In genomic region chr1:230037261-230037660, GRCh38 we compare ENCODE assay signal across 28 cellular contexts. TPM values are rescaled to one million over a fixed set of nuclear protein-coding genes. Genes with fewer than 3 reads are reported as not detected.
DNase-seq lines count a peak whose midpoint lies in the region; ATAC-seq, FAIRE-seq and TF ChIP-seq lines count a peak whose summit lies in the region.
"Had no signal": no experiment of that assay in that cellular context is flagged by ENCODE, and none has a peak within 500 bp of the region (broad histone marks: within the 10 kb centered on the region; RNA-seq: fewer than 3 reads in every experiment).

No MANE protein-coding gene starts in this region.

- CTCF ChIA-PET in HEK293T (lab: Yijun Ruan, JAX) = interaction anchor here (0.6 kb wide), 1 partner anchor 8 kb away, joined by 3 read pairs; no protein-coding TSS in a partner anchor

- H4K20me1 ChIP-seq in neural progenitor cell (ENCODE audit: low read depth) = no peaks in the 10 kb centered on the region
- H4K20me1 ChIP-seq: BLaER1 had no signal

- H3K27ac Mint-ChIP-seq in neural progenitor cell = no peak overlapping the region
- H3K27ac Mint-ChIP-seq: activated CD4-positive, alpha-beta T cell treated with anti-CD3 and anti-CD28 coated beads, Interleukin-2, amount 10 ng/mL, durations not matched to agents 7 days and 5 days; activated naive CD8-positive, alpha-beta T cell treated with anti-CD3 and anti-CD28 coated beads, Interleukin-2, amount 50 U/mL, for 24 hours; naive thymus-derived CD8-positive, alpha-beta T cell; WTC11 had no signal

- H3K36me3 Mint-ChIP-seq in neural progenitor cell = peaks cover 2% of the 10 kb centered on the region
- H3K36me3 Mint-ChIP-seq: WTC11 had no signal

- peaks cover 7% of the 10 kb centered on the region for H3K9me3 Mint-ChIP-seq in neural progenitor cell

- ATAC-seq in GM21390 (IDR thresholded peaks at IDR 0.05; ENCODE audit: unreplicated experiment) (peak; percentile 94), HG02870 (IDR thresholded peaks at IDR 0.05; ENCODE audit: unreplicated experiment) (peak; percentile 72)
- ATAC-seq: activated naive CD8-positive, alpha-beta T cell treated with anti-CD3 and anti-CD28 coated beads, Interleukin-2, amount 50 U/mL, for 24 hours; naive thymus-derived CD8-positive, alpha-beta T cell; WTC11 had no signal

- peaks cover 6% of the 10 kb centered on the region for H3K9me3 ChIP-seq in neural progenitor cell (ENCODE audit: low read depth)

- DNase-seq in GM19239 (ENCODE audit: insufficient read length, low spot score) = no peak
- DNase-seq in neural progenitor cell (ENCODE audit: low spot score) = no peak
- no peak for DNase-seq in posterior cingulate gyrus
- DNase-seq in NCI-H2107 (lab: John Stamatoyannopoulos, UW) = no peak
- no peak for DNase-seq in HEK293T (ENCODE audit: extremely low spot score)
- DNase-seq: activated CD4-positive, alpha-beta T cell treated with anti-CD3 and anti-CD28 coated beads, Interleukin-2, amount 10 ng/mL, durations not matched to agents 7 days and 5 days; activated naive CD4-positive, alpha-beta T cell; activated naive CD8-positive, alpha-beta T cell treated with anti-CD3 and anti-CD28 coated beads, Interleukin-2, amount 50 U/mL, for 24 hours; activated T-cell treated with anti-CD3 and anti-CD28 coated beads, Interleukin-2, amount 50 U/mL, for 1 hour; DMS153; effector CD4-positive, alpha-beta T cell; naive thymus-derived CD8-positive, alpha-beta T cell; NCI-H1436 treated with DMSO at 0.1 percent for 48 hours; NCI-H446; NCI-H774; RPMI8226; stimulated activated CD4-positive, alpha-beta T cell treated with anti-CD3 and anti-CD28 coated beads, Interleukin-4, amount 100 ng/mL, for 24 hours; T1000; transverse colon had no signal

- FAIRE-seq in GM19239 (lab: Jason Lieb, UNC) = peak; percentile 66
- FAIRE-seq: astrocyte had no signal

- H3K27ac ChIP-seq in neural progenitor cell = no peak overlapping the region
- H3K27ac ChIP-seq: BLaER1, cardiac muscle cell, hepatocyte, SJSA1, transverse colon had no signal

- H3K4me1 Mint-ChIP-seq in neural progenitor cell = no peaks in the 10 kb centered on the region
- H3K4me1 Mint-ChIP-seq: naive thymus-derived CD8-positive, alpha-beta T cell had no signal

- H3K4me2 ChIP-seq in neural progenitor cell = no peak overlapping the region
- H3K4me2 ChIP-seq: BLaER1, hepatocyte had no signal

- H2AFZ ChIP-seq in neural progenitor cell (replicated peaks) = peak overlapping the region; percentile 62
- H2AFZ ChIP-seq: hepatocyte had no signal

- H3K4me1 ChIP-seq in neural progenitor cell = no peaks in the 10 kb centered on the region
- H3K4me1 ChIP-seq: BLaER1, SJSA1, transverse colon had no signal

- H3K79me2 ChIP-seq in neural progenitor cell (ENCODE audit: low read depth) = no peaks in the 10 kb centered on the region
- H3K79me2 ChIP-seq: hepatocyte had no signal

- no peak overlapping the region for H3K4me3 ChIP-seq in neural progenitor cell
- H3K4me3 ChIP-seq: BLaER1, cardiac muscle cell, hepatocyte, lung, SJSA1, transverse colon had no signal

- no peaks in the 10 kb centered on the region for H3K27me3 Mint-ChIP-seq in neural progenitor cell (ENCODE audit: insufficient read depth, low read depth)
- H3K27me3 Mint-ChIP-seq: naive thymus-derived CD8-positive, alpha-beta T cell had no signal

- H3K27me3 ChIP-seq in neural progenitor cell = no peaks in the 10 kb centered on the region
- H3K27me3 ChIP-seq: BLaER1, cardiac muscle cell, hepatocyte, SJSA1, transverse colon had no signal

- POLR2A ChIA-PET in HEK293T (lab: Yijun Ruan, JAX) = no interaction called here

- TF ChIP-seq CTCF in neural progenitor cell (IDR thresholded peaks at IDR 0.05) = no peak

- no peak overlapping the region for H3K4me3 Mint-ChIP-seq in neural progenitor cell
- H3K4me3 Mint-ChIP-seq: activated CD4-positive, alpha-beta T cell treated with anti-CD3 and anti-CD28 coated beads, Interleukin-2, amount 10 ng/mL, durations not matched to agents 7 days and 5 days; activated naive CD8-positive, alpha-beta T cell treated with anti-CD3 and anti-CD28 coated beads, Interleukin-2, amount 50 U/mL, for 24 hours; WTC11 had no signal

- H3F3A ChIP-seq in neural progenitor cell (ENCODE audit: low read depth) = no peaks in the 10 kb centered on the region

- no peaks in the 10 kb centered on the region for H3K36me3 ChIP-seq in neural progenitor cell
- H3K36me3 ChIP-seq: BLaER1, cardiac muscle cell, SJSA1, transverse colon had no signal

- intact Hi-C loops in posterior cingulate gyrus (cut with DNase I) = no loop called here

- H3K9ac ChIP-seq in neural progenitor cell = no peak overlapping the region
- H3K9ac ChIP-seq: BLaER1 had no signal

TF ChIP-seq in HEK293T, 16 proteins besides CTCF, POLR2A, EP300 and RAD21:
- TF ChIP-seq ZNF384 (IDR thresholded peaks at IDR 0.05) (no peak), SP1 (IDR thresholded peaks at IDR 0.05) (no peak), FOXA1 (IDR thresholded peaks at IDR 0.05) (no peak), LEF1 (IDR thresholded peaks at IDR 0.05; ENCODE audit: borderline replicate concordance) (no peak), L3MBTL2 (conservative IDR thresholded peaks at IDR 0.05) (no peak), SUZ12 (IDR thresholded peaks at IDR 0.05) (no peak), HDGF (IDR thresholded peaks at IDR 0.05; ENCODE audit: borderline replicate concordance) (no peak), CTBP1 (IDR thresholded peaks at IDR 0.05; ENCODE audit: borderline replicate concordance) (no peak), PKNOX1 (IDR thresholded peaks at IDR 0.05) (no peak), BHLHE40 (IDR thresholded peaks at IDR 0.05; ENCODE audit: borderline replicate concordance) (no peak)

RNA-seq across cellular contexts. Expression of gene GALNT2, which starts 29.8 kb away (rescaled TPM):
- 37.6 and 61.4 TPM in 2 replicates for total RNA-seq in neural progenitor cell (ENCODE audit: low replicate concordance)
